26 cellular contexts compared by ENCODE assay signal in genomic region chr2:167761465-167762136, GRCh38.
"Had no signal": no experiment of that assay in that cellular context is flagged by ENCODE, and none has a peak within 500 bp of the region (broad histone marks: within the 10 kb centered on the region; RNA-seq: fewer than 3 reads in every experiment).

No MANE protein-coding gene starts in this region.

- H3K27ac ChIP-seq: foreskin keratinocyte, upper lobe of right lung, VCaP had no signal

- H3K4me1 ChIP-seq: foreskin keratinocyte, upper lobe of right lung had no signal

- DNase-seq: activated CD4-positive, alpha-beta T cell treated with anti-CD3 and anti-CD28 coated beads, Interleukin-2, amount 10 ng/mL, durations not matched to agents 7 days and 5 days; activated CD4-positive, CD25-positive, alpha-beta regulatory T cell treated with anti-CD3 and anti-CD28 coated beads, Interleukin-2, amount 50 U/mL, for 72 hours; activated CD8-positive, alpha-beta memory T cell treated with anti-CD3 and anti-CD28 coated beads, Interleukin-2, amount 10 ng/mL, durations not matched to agents 7 days and 5 days; activated CD8-positive, alpha-beta T cell treated with anti-CD3 and anti-CD28 coated beads for 36 hours; activated gamma-delta T cell; activated naive CD4-positive, alpha-beta T cell treated with anti-CD3 and anti-CD28 coated beads, Interleukin-2, amount 50 U/mL, for 16 hours; activated naive CD8-positive, alpha-beta T cell treated with anti-CD3 and anti-CD28 coated beads, Interleukin-2, amount 50 U/mL, for 24 hours; activated T-cell treated with anti-CD3 and anti-CD28 coated beads for 4 hours; caudate nucleus; dermis blood vessel endothelial cell; effector CD8-positive, alpha-beta T cell; foreskin keratinocyte; immature natural killer cell; left ventricle myocardium superior; naive B cell; nucleus accumbens; posterior cingulate gyrus; retina; stimulated activated CD4-positive, alpha-beta T cell treated with anti-CD3 and anti-CD28 coated beads, Interleukin-4, amount 100 ng/mL, for 4 hours; stimulated activated naive CD8-positive, alpha-beta T cell treated with anti-CD3 and anti-CD28 coated beads, Interleukin-15, Interleukin-2, amounts not matched to agents 100 U/mL and 50 U/mL, for 24 hours; T-cell; upper lobe of right lung had no signal

- H3K36me3 ChIP-seq: upper lobe of right lung had no signal

- H3K4me3 Mint-ChIP-seq: activated CD4-positive, alpha-beta T cell treated with anti-CD3 and anti-CD28 coated beads, Interleukin-2, amount 10 ng/mL, durations not matched to agents 7 days and 5 days; activated CD8-positive, alpha-beta memory T cell treated with anti-CD3 and anti-CD28 coated beads, Interleukin-2, amount 10 ng/mL, durations not matched to agents 7 days and 5 days; activated CD8-positive, alpha-beta T cell treated with anti-CD3 and anti-CD28 coated beads for 36 hours; activated naive CD8-positive, alpha-beta T cell treated with anti-CD3 and anti-CD28 coated beads, Interleukin-2, amount 50 U/mL, for 24 hours; brain; immature natural killer cell; memory B cell; naive B cell; T-cell; T-helper 2 cell treated with Interferon-gamma antibody and Interleukin-4, amounts not matched to agents 5 μg/mL and 100 μg/mL, for 36 hours had no signal

- H3K27me3 Mint-ChIP-seq: activated CD8-positive, alpha-beta memory T cell treated with anti-CD3 and anti-CD28 coated beads, Interleukin-2, amount 10 ng/mL, durations not matched to agents 7 days and 5 days; activated naive CD8-positive, alpha-beta T cell treated with anti-CD3 and anti-CD28 coated beads, Interleukin-2, amount 50 U/mL, for 24 hours; brain; memory B cell; naive B cell; T-cell had no signal

- H3K4me1 Mint-ChIP-seq: activated CD4-positive, alpha-beta T cell treated with anti-CD3 and anti-CD28 coated beads, Interleukin-2, amount 10 ng/mL, durations not matched to agents 7 days and 5 days; activated CD8-positive, alpha-beta memory T cell treated with anti-CD3 and anti-CD28 coated beads, Interleukin-2, amount 10 ng/mL, durations not matched to agents 7 days and 5 days; activated naive CD8-positive, alpha-beta T cell treated with anti-CD3 and anti-CD28 coated beads, Interleukin-2, amount 50 U/mL, for 24 hours; immature natural killer cell; memory B cell; naive B cell; T-cell had no signal

- H3K36me3 Mint-ChIP-seq: activated CD8-positive, alpha-beta memory T cell treated with anti-CD3 and anti-CD28 coated beads, Interleukin-2, amount 10 ng/mL, durations not matched to agents 7 days and 5 days; brain; immature natural killer cell; memory B cell; naive B cell; T-cell had no signal

- H3K9me3 Mint-ChIP-seq: activated CD4-positive, alpha-beta T cell treated with anti-CD3 and anti-CD28 coated beads, Interleukin-2, amount 10 ng/mL, durations not matched to agents 7 days and 5 days; activated CD8-positive, alpha-beta T cell treated with anti-CD3 and anti-CD28 coated beads for 36 hours; activated naive CD8-positive, alpha-beta T cell treated with anti-CD3 and anti-CD28 coated beads, Interleukin-2, amount 50 U/mL, for 24 hours; immature natural killer cell; memory B cell; T-cell; T-helper 2 cell treated with Interferon-gamma antibody and Interleukin-4, amounts not matched to agents 5 μg/mL and 100 μg/mL, for 36 hours had no signal

- H3K27ac Mint-ChIP-seq: activated CD4-positive, alpha-beta T cell treated with anti-CD3 and anti-CD28 coated beads, Interleukin-2, amount 10 ng/mL, durations not matched to agents 7 days and 5 days; activated CD8-positive, alpha-beta memory T cell treated with anti-CD3 and anti-CD28 coated beads, Interleukin-2, amount 10 ng/mL, durations not matched to agents 7 days and 5 days; activated CD8-positive, alpha-beta T cell treated with anti-CD3 and anti-CD28 coated beads for 36 hours; activated naive CD8-positive, alpha-beta T cell treated with anti-CD3 and anti-CD28 coated beads, Interleukin-2, amount 50 U/mL, for 24 hours; brain; immature natural killer cell; memory B cell; naive B cell; T-cell; T-helper 2 cell treated with Interferon-gamma antibody and Interleukin-4, amounts not matched to agents 5 μg/mL and 100 μg/mL, for 36 hours had no signal

- ATAC-seq: activated CD8-positive, alpha-beta memory T cell treated with anti-CD3 and anti-CD28 coated beads, Interleukin-2, amount 10 ng/mL, durations not matched to agents 7 days and 5 days; activated CD8-positive, alpha-beta T cell treated with anti-CD3 and anti-CD28 coated beads for 36 hours; activated naive CD8-positive, alpha-beta T cell treated with anti-CD3 and anti-CD28 coated beads, Interleukin-2, amount 50 U/mL, for 24 hours; foreskin keratinocyte; left ventricle myocardium superior; stimulated activated naive CD8-positive, alpha-beta T cell treated with anti-CD3 and anti-CD28 coated beads, Interleukin-15, Interleukin-2, amounts not matched to agents 100 U/mL and 50 U/mL, for 24 hours; T-cell; upper lobe of right lung had no signal

- H3K27me3 ChIP-seq: foreskin keratinocyte, upper lobe of right lung had no signal

- H3K9me3 ChIP-seq: upper lobe of right lung had no signal

- H3K4me3 ChIP-seq: upper lobe of right lung had no signal
